Comparison of ENCODE assay signal across 8 cellular contexts in the genomic region with DNA sequence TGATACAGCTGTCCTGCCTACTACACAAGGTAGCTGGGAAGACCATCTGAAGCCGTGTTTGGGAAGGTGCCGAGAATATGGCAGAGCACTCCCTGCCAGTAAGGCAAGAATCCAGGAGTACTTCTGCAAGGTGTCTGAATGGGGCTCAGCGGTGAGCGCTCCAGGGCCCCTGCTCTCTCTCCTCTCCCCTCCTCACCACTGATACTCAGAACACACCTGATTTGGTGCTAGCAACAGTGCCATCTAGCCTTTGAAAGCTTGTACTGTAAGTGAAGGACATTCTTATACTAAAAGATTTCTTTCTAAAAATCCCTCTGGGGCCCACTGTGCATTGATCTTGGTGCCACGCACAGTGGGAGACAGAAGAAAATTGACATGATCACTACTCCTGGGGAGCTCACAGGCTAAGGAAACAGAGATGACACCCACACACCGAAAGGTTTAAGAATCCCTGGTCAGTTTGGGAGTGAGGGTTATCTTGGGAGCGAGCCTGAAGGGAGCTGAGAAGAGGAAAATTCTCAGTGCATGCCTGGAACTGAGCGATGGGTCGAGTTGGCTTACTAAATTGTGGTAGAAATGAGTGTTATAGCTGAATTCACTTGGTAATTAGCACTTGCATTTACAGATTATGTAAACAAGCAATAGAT.
DNase-seq lines count a peak whose midpoint lies in the region; ATAC-seq, FAIRE-seq and TF ChIP-seq lines count a peak whose summit lies in the region.

No MANE protein-coding gene starts in this region.

- H3K4me3 ChIP-seq in A673 (ENCODE audit: low read depth, low read length, poor library complexity, severe bottlenecking): no peak overlapping the region
- H3K4me3 ChIP-seq in cardiac muscle cell: no peak overlapping the region
- no peak overlapping the region for H3K4me3 ChIP-seq in tibial artery

- no peaks in the 10 kb centered on the region for H3K4me1 Mint-ChIP-seq in activated T-cell treated with anti-CD3 and anti-CD28 coated beads, Interleukin-2, amount 50 U/mL, for 4 hours (ENCODE audit: low read depth)

- H3K27ac ChIP-seq in A673 (ENCODE audit: low read depth, low read length, poor library complexity, severe bottlenecking) (no peak overlapping the region), cardiac muscle cell (no peak overlapping the region), tibial artery (no peak overlapping the region)

- intact Hi-C loops in A673 (cut with micrococcal nuclease; ENCODE audit: unreplicated experiment): no loop called here
- intact Hi-C loops in tibial artery (cut with DNase I; ENCODE audit: low total_unique reads): no loop called here

- H3K4me1 ChIP-seq in A673 (ENCODE audit: insufficient read depth, low read length, poor library complexity, severe bottlenecking): no peaks in the 10 kb centered on the region
- peaks cover 4% of the 10 kb centered on the region for H3K4me1 ChIP-seq in cardiac muscle cell (ENCODE audit: low read depth)
- H3K4me1 ChIP-seq in tibial artery: peaks cover 0 to 3% (median 0%) of the 10 kb centered on the region in 4 donors

- no peak for ATAC-seq in HG03439 (IDR thresholded peaks at IDR 0.05; ENCODE audit: unreplicated experiment)
- no peak for ATAC-seq in activated T-cell treated with anti-CD3 and anti-CD28 coated beads, Interleukin-2, amount 50 U/mL, for 4 hours

- DNase-seq in A673 (ENCODE audit: low spot score) (peak; percentile 27), HT-29 (ENCODE audit: low spot score) (peak; percentile 43), RCC 7860 (ENCODE audit: low spot score) (peak; percentile 42), cardiac muscle cell (ENCODE audit: low read depth in 1 of 2, low spot score in 1 of 2) (peak; percentile 21 to 78), tibial artery (no peak), ureter (ENCODE audit: low spot score) (no peak)
- DNase-seq in activated T-cell treated with anti-CD3 and anti-CD28 coated beads, Interleukin-2, amount 50 U/mL, for 4 hours: no peak

- POLR2A ChIA-PET in A673 (lab: Charles Lee; ENCODE audit: low non-redundant PET): no interaction called here

- H3K27me3 ChIP-seq in A673 (replicated peaks; ENCODE audit: insufficient read depth, low read depth, low read length, poor library complexity) (peaks cover 52% of the 10 kb centered on the region), cardiac muscle cell (no peaks in the 10 kb centered on the region), tibial artery (peaks cover 0 to 13% of the 10 kb centered on the region in 2 donors)

- no peaks in the 10 kb centered on the region for H3K36me3 Mint-ChIP-seq in activated T-cell treated with anti-CD3 and anti-CD28 coated beads, Interleukin-2, amount 50 U/mL, for 4 hours (ENCODE audit: insufficient read depth)

- no peaks in the 10 kb centered on the region for H3K9me3 Mint-ChIP-seq in activated T-cell treated with anti-CD3 and anti-CD28 coated beads, Interleukin-2, amount 50 U/mL, for 4 hours

- no TSS peak for BruUV-seq in A673 (replicated peaks; lab: Mats Ljungman, UMichigan)

- peaks cover 5% of the 10 kb centered on the region for H3K27me3 Mint-ChIP-seq in activated T-cell treated with anti-CD3 and anti-CD28 coated beads, Interleukin-2, amount 50 U/mL, for 4 hours (ENCODE audit: low read depth)

- CTCF ChIA-PET in A673 (lab: Charles Lee): no interaction called here

- no peak for FAIRE-seq in RCC 7860 (lab: Jason Lieb, UNC)

- TF ChIP-seq CTCF in A673 (conservative IDR thresholded peaks at IDR 0.05; ENCODE audit: low read depth, low read length): peak; percentile 49
- TF ChIP-seq CTCF in cardiac muscle cell (IDR thresholded peaks at IDR 0.05; ENCODE audit: low read depth, low read length): peak; percentile 39
- peak; percentile 57 to 60 for TF ChIP-seq CTCF in tibial artery (IDR thresholded peaks at IDR 0.05)

- H3K4me3 Mint-ChIP-seq in activated T-cell treated with anti-CD3 and anti-CD28 coated beads, Interleukin-2, amount 50 U/mL, for 4 hours: no peak overlapping the region

- no peaks in the 10 kb centered on the region for H3K36me3 ChIP-seq in A673 (ENCODE audit: insufficient read depth, low read length, poor library complexity, severe bottlenecking)
- H3K36me3 ChIP-seq in cardiac muscle cell: no peaks in the 10 kb centered on the region
- no peaks in the 10 kb centered on the region for H3K36me3 ChIP-seq in tibial artery

- H3K9me3 ChIP-seq in A673 (ENCODE audit: low read depth, low read length, poor library complexity, severe bottlenecking) (no peaks in the 10 kb centered on the region), cardiac muscle cell (ENCODE audit: low read depth) (no peaks in the 10 kb centered on the region), tibial artery (peaks cover 0 to 3% (median 0%) of the 10 kb centered on the region in 3 donors)

Comparison
In these comparisons a context has a peak if more than half of its experiments do, and no peak if none do; other contexts are left out.
1. DNase-seq: peak in A673 (single experiment), HT-29 (single experiment), RCC 7860 (single experiment) and cardiac muscle cell (2 of 2); none in tibial artery (0 of 2), ureter (single experiment) and activated T-cell treated with anti-CD3 and anti-CD28 coated beads, Interleukin-2, amount 50 U/mL, for 4 hours (single experiment).
2. Peak in every context shown above with its lines, with median percentiles within 50 percentile points of each other: CTCF ChIP-seq.